ENCODE assay signal across 1 cellular context in the genomic region with DNA sequence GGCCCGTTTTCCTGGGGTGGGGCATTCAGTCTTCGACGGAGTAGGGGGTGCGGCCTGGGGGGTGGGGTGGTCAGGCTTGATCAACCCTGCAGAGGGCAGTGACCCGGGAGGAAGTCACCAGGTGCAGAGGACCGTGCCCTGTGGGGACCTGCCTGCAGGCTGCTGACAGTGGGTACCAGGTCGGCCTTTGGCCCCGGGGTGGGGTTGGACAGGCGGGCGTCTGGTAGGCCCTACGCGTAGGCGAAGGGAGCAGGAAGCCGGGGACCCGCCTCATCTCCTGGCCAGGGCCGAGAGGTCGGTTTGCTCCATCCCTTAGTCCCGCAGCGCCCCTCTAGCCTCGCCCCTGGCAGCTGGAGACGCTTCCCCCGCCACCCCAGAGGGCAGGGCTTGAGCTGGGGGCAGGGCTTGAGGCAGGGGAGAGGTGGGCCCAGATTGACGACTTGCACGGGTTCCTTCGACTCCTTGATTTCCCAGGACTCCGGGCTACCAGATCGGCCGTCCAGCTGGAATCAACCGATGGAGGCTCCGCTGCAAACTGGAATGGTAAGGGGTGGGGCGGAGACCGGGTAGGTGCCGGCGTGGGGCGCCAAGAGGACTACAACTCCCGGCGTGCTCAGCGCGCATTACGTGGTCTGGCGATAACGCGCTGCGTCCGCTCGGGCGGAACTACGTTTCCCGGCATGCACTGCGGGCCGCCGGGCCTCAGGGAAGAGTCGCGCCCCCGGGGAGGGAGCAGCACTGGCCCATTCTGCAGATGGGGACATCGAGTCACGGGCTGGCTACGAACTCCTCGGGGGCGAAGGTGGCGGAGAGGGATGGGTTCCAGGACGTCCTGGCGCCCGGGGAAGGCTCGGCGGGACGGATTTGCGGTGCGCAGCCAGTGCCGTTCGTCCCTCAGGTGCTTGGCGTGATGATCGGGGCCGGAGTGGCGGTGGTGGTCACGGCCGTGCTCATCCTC.
TF ChIP-seq lines count a peak whose summit lies in the region.

Gene PNPLA6, plus strand, starts transcription at position 683 of the 958 bp plus-strand sequence. Its CDS starts 72 bp downstream, at position 755.

TF ChIP-seq in HepG2, 621 proteins besides CTCF, POLR2A, EP300 and RAD21 (continued from another document and continues in another):
- TF ChIP-seq BATF2 (CRISPR knock-in tag; IDR thresholded peaks at IDR 0.05) (no peak), ZNF724P (CRISPR knock-in tag; IDR thresholded peaks at IDR 0.05; ENCODE audit: borderline replicate concordance) (no peak), IRF9 (CRISPR knock-in tag; IDR thresholded peaks at IDR 0.05; ENCODE audit: borderline replicate concordance) (peak; percentile 74; the same call in 1 of the 2 replicates), MATR3 (CRISPR knock-in tag; IDR thresholded peaks at IDR 0.05) (no peak), CHCHD3 (CRISPR knock-in tag; IDR thresholded peaks at IDR 0.05) (peak; percentile 55; the same call in 1 of the 2 replicates), ZNF709 (CRISPR knock-in tag; IDR thresholded peaks at IDR 0.05) (no peak), AGO2 (optimal IDR thresholded peaks at IDR 0.05; ENCODE audit: low read depth, low read length) (peak; percentile 64), ADNP (CRISPR knock-in tag; IDR thresholded peaks at IDR 0.05) (peak; percentile 90), MAFF (IDR thresholded peaks at IDR 0.05; ENCODE audit: low read depth, low read length) (no peak), BRD4 (CRISPR knock-in tag; IDR thresholded peaks at IDR 0.05) (no peak; the same call in 1 of the 2 replicates), ATF2 (CRISPR knock-in tag; IDR thresholded peaks at IDR 0.05) (peak; percentile 87), ZSCAN21 (CRISPR knock-in tag; IDR thresholded peaks at IDR 0.05; ENCODE audit: borderline replicate concordance) (no peak), MZF1 (CRISPR knock-in tag; IDR thresholded peaks at IDR 0.05; ENCODE audit: borderline replicate concordance) (no peak), ZNF382 (CRISPR knock-in tag; IDR thresholded peaks at IDR 0.05; ENCODE audit: borderline replicate concordance) (no peak), RBM22 (optimal IDR thresholded peaks at IDR 0.05; ENCODE audit: low read length) (no peak), KLF12 (CRISPR knock-in tag; IDR thresholded peaks at IDR 0.05; ENCODE audit: borderline replicate concordance) (peak; percentile 74; the same call in 1 of the 2 replicates), ZNF235 (CRISPR knock-in tag; IDR thresholded peaks at IDR 0.05; ENCODE audit: borderline replicate concordance) (no peak), ZNF33B (CRISPR knock-in tag; IDR thresholded peaks at IDR 0.05) (no peak), PTBP1 (IDR thresholded peaks at IDR 0.05; ENCODE audit: low read depth, low read length, poor library complexity, severe bottlenecking) (no peak), DZIP1 (CRISPR knock-in tag; IDR thresholded peaks at IDR 0.05) (no peak), ZNF468 (CRISPR knock-in tag; IDR thresholded peaks at IDR 0.05) (no peak), ATAD3A (CRISPR knock-in tag; IDR thresholded peaks at IDR 0.05) (no peak), PRMT3 (CRISPR knock-in tag; IDR thresholded peaks at IDR 0.05; ENCODE audit: borderline replicate concordance, low read depth) (no peak), ZFP36L2 (CRISPR knock-in tag; IDR thresholded peaks at IDR 0.05) (no peak), TMF1 (CRISPR knock-in tag; IDR thresholded peaks at IDR 0.05; ENCODE audit: low read depth) (0 out of 2 replicates have a peak, but pooled peaks have one; percentile 20), ZNF749 (CRISPR knock-in tag; IDR thresholded peaks at IDR 0.05; ENCODE audit: borderline replicate concordance) (no peak)
- TF ChIP-seq, protein P1, sequence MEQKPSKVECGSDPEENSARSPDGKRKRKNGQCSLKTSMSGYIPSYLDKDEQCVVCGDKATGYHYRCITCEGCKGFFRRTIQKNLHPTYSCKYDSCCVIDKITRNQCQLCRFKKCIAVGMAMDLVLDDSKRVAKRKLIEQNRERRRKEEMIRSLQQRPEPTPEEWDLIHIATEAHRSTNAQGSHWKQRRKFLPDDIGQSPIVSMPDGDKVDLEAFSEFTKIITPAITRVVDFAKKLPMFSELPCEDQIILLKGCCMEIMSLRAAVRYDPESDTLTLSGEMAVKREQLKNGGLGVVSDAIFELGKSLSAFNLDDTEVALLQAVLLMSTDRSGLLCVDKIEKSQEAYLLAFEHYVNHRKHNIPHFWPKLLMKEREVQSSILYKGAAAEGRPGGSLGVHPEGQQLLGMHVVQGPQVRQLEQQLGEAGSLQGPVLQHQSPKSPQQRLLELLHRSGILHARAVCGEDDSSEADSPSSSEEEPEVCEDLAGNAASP (CRISPR knock-in tag; IDR thresholded peaks at IDR 0.05; ENCODE audit: borderline replicate concordance): 0 out of 2 replicates have a peak, but pooled peaks have one; percentile 55
- TF ChIP-seq, protein P2, sequence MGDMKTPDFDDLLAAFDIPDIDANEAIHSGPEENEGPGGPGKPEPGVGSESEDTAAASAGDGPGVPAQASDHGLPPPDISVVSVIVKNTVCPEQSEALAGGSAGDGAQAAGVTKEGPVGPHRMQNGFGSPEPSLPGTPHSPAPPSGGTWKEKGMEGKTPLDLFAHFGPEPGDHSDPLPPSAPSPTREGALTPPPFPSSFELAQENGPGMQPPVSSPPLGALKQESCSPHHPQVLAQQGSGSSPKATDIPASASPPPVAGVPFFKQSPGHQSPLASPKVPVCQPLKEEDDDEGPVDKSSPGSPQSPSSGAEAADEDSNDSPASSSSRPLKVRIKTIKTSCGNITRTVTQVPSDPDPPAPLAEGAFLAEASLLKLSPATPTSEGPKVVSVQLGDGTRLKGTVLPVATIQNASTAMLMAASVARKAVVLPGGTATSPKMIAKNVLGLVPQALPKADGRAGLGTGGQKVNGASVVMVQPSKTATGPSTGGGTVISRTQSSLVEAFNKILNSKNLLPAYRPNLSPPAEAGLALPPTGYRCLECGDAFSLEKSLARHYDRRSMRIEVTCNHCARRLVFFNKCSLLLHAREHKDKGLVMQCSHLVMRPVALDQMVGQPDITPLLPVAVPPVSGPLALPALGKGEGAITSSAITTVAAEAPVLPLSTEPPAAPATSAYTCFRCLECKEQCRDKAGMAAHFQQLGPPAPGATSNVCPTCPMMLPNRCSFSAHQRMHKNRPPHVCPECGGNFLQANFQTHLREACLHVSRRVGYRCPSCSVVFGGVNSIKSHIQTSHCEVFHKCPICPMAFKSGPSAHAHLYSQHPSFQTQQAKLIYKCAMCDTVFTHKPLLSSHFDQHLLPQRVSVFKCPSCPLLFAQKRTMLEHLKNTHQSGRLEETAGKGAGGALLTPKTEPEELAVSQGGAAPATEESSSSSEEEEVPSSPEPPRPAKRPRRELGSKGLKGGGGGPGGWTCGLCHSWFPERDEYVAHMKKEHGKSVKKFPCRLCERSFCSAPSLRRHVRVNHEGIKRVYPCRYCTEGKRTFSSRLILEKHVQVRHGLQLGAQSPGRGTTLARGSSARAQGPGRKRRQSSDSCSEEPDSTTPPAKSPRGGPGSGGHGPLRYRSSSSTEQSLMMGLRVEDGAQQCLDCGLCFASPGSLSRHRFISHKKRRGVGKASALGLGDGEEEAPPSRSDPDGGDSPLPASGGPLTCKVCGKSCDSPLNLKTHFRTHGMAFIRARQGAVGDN (CRISPR knock-in tag; IDR thresholded peaks at IDR 0.05): peak; percentile 75
- TF ChIP-seq, protein P3, sequence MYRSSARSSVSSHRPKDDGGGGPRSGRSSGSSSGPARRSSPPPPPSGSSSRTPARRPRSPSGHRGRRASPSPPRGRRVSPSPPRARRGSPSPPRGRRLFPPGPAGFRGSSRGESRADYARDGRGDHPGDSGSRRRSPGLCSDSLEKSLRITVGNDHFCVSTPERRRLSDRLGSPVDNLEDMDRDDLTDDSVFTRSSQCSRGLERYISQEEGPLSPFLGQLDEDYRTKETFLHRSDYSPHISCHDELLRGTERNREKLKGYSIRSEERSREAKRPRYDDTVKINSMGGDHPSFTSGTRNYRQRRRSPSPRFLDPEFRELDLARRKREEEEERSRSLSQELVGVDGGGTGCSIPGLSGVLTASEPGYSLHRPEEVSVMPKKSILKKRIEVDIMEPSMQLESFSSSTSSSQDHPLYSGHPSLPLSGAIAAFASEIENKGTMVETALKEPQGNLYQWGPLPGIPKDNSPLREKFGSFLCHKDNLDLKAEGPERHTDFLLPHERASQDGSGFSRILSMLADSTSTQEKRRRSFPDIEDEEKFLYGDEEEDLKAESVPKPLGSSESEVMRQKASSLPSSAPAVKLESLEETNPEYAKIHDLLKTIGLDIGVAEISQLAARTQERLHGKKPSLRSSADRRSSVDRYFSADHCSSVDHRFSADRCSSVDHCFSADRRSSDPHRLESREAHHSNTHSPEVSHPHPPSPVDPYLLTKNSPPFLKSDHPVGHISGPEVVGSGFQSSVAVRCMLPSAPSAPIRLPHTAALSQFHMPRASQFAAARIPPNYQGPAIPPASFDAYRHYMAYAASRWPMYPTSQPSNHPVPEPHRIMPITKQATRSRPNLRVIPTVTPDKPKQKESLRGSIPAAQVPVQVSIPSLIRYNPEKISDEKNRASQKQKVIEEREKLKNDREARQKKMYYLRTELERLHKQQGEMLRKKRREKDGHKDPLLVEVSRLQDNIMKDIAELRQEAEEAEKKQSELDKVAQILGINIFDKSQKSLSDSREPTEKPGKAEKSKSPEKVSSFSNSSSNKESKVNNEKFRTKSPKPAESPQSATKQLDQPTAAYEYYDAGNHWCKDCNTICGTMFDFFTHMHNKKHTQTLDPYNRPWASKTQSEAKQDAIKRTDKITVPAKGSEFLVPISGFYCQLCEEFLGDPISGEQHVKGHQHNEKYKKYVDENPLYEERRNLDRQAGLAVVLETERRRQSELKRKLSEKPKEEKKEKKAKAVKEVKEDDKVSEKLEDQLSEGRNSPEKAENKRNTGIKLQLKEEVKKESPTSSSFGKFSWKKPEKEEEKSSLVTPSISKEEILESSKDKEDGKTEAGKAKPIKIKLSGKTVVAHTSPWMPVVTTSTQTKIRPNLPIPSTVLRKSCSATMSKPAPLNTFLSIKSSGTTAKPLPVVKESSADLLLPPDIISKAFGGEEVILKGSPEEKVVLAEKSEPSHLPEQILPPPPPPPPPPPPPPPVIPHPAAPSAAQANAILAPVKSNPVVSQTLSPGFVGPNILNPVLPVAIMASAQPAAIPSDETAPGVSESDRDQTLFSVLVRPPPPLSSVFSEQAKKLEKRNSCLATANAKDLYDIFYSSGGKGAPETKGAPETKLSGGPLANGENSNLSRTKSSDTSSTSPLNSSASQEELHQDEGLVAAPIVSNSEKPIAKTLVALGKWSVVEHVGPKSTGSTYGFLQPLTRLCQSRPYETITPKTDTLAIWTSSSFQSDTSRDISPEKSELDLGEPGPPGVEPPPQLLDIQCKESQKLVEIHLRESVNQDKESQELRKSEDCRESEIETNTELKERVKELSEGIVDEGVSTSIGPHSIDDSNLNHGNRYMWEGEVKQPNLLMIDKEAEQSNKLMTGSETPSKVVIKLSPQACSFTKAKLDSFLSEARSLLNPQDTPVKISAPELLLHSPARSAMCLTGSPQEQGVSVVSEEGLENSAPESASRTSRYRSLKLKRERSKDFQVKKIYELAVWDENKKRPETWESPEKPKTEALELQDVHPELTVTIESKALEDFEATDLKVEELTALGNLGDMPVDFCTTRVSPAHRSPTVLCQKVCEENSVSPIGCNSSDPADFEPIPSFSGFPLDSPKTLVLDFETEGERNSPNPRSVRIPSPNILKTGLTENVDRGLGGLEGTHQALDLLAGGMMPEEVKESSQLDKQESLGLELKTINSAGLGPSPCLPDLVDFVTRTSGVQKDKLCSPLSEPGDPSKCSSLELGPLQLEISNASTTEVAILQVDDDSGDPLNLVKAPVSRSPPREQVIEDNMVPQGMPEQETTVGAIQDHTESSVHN (CRISPR knock-in tag; IDR thresholded peaks at IDR 0.05): peak; percentile 74
